1 cellular context compared by ENCODE assay signal in the genomic region with DNA sequence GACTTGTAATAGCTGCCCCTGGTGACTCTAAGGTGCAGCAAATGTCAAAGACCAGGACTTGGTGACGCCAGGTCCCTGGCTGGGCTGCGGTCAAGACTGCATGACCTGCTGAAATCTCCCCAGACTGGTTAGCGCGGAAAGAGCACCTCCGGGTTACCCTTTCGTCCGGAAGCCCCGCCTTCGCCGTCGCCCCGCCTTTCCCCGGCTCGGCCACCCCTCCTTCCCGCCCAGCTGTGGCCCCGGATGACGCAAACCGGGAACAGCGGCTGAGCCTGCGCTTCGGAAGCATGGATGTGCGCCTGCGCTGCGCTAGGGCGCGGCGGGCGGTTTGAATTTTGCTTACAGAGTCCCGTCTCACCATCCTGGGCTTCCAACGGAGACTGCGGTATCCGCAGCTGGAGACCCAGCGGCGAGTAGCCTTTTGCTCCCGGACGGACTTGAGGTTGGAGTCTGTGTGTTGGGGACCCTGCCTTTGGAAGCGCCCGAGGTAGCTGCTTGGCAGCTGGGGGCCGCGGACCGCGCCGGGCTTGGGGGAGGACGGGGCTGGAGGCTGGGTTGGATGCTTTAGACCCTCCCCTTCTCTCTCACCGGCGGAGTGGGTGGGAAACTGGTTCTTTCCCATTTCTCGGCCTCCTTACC.
TF ChIP-seq lines count a peak whose summit lies in the region.

A gene with protein sequence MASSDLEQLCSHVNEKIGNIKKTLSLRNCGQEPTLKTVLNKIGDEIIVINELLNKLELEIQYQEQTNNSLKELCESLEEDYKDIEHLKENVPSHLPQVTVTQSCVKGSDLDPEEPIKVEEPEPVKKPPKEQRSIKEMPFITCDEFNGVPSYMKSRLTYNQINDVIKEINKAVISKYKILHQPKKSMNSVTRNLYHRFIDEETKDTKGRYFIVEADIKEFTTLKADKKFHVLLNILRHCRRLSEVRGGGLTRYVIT (plus strand): TSS at position 294 of the 639 bp plus-strand sequence. CDS start 785 bp downstream, outside the sequence.

TF ChIP-seq in GM23338, 12 proteins besides CTCF, POLR2A, EP300 and RAD21 (continued from another document):
- TF ChIP-seq ZNF331 (CRISPR knock-in tag; IDR thresholded peaks at IDR 0.05; ENCODE audit: low read depth) (no peak), EZH2 (IDR thresholded peaks at IDR 0.05; ENCODE audit: low read depth, unreplicated experiment) (no peak)
